In genomic region chr1:165747632-165748452, GRCh38 we compare ENCODE assay signal across 2 cellular contexts.
A peak's percentile ranks its signal among the peaks of the same experiment; 100 is the strongest.
TF ChIP-seq lines count a peak whose summit lies in the region.

No MANE protein-coding gene starts in this region.

TF ChIP-seq in K562, 482 proteins besides CTCF, POLR2A, EP300 and RAD21:
- TF ChIP-seq NONO (IDR thresholded peaks at IDR 0.05; ENCODE audit: low read depth in 2 of 2, low read length in 1 of 2) (no peak), MEIS2 (IDR thresholded peaks at IDR 0.05; ENCODE audit: partially characterized antibody) (no peak), GATAD2B (IDR thresholded peaks at IDR 0.05; ENCODE audit: borderline replicate concordance) (no peak), ZNF184 (CRISPR knock-in tag; IDR thresholded peaks at IDR 0.05) (no peak), MTA2 (IDR thresholded peaks at IDR 0.05; ENCODE audit: low read depth) (no peak), CXXC5 (CRISPR knock-in tag; IDR thresholded peaks at IDR 0.05) (0 out of 2 replicates have a peak, but pooled peaks have one; percentile 29), TRIM24 (IDR thresholded peaks at IDR 0.05) (0 out of 4 replicates have a peak, but pooled peaks of 1 of the 2 experiments have one; percentile 31), HMBOX1 (IDR thresholded peaks at IDR 0.05) (peak; percentile 84), ZNF408 (CRISPR knock-in tag; IDR thresholded peaks at IDR 0.05; ENCODE audit: low read depth) (no peak), CBFA2T2 (conservative IDR thresholded peaks at IDR 0.05) (peak; percentile 38; the same call in 1 of the 2 replicates), FOXK2 (conservative IDR thresholded peaks at IDR 0.05 in 1 of 2, IDR thresholded peaks at IDR 0.05 in 1 of 2; ENCODE audit: low read depth in 2 of 2) (no peak), MBD1 (CRISPR knock-in tag; IDR thresholded peaks at IDR 0.05) (no peak), DPF2 (IDR thresholded peaks at IDR 0.05) (peak; percentile 52), KDM1A (IDR thresholded peaks at IDR 0.05) (peak; percentile 65 to 71; a peak in 3 of 4 replicates), ADNP (tag; IDR thresholded peaks at IDR 0.05) (0 out of 2 replicates have a peak, but pooled peaks have one; percentile 48), HDAC1 (IDR thresholded peaks at IDR 0.05) (0 out of 4 replicates have a peak, but pooled peaks of 1 of the 2 experiments have one; percentile 22), TFE3 (CRISPR knock-in tag; IDR thresholded peaks at IDR 0.05) (no peak), TAL1 (IDR thresholded peaks at IDR 0.05) (peak; percentile 38; the same call in 1 of the 2 replicates), SMARCA4 (IDR thresholded peaks at IDR 0.05) (0 out of 2 replicates have a peak, but pooled peaks have one; percentile 20), CBFA2T3 (IDR thresholded peaks at IDR 0.05) (peak; percentile 68), PHTF2 (CRISPR knock-in tag; IDR thresholded peaks at IDR 0.05) (no peak), AFF4 (CRISPR knock-in tag; IDR thresholded peaks at IDR 0.05) (no peak), TEAD4 (IDR thresholded peaks at IDR 0.05; ENCODE audit: low read length) (peak; percentile 34; the same call in 1 of the 2 replicates), TEAD4 (CRISPR knock-in tag; IDR thresholded peaks at IDR 0.05; ENCODE audit: borderline replicate concordance) (no peak), ARID1B (IDR thresholded peaks at IDR 0.05) (peak; percentile 59), POLR2G (IDR thresholded peaks at IDR 0.05; ENCODE audit: low read depth, low read length) (no peak), TCF3 (CRISPR knock-in tag; IDR thresholded peaks at IDR 0.05) (peak; percentile 40; the same call in 1 of the 2 replicates)

TF ChIP-seq in HepG2, 621 proteins besides CTCF, POLR2A, EP300 and RAD21 (continues in another document):
- no peak for TF ChIP-seq ZFAT (CRISPR knock-in tag; conservative IDR thresholded peaks at IDR 0.05)
- no peak for TF ChIP-seq ZNF773 (CRISPR knock-in tag; IDR thresholded peaks at IDR 0.05; ENCODE audit: borderline replicate concordance)
- no peak for TF ChIP-seq ZNF777 (CRISPR knock-in tag; IDR thresholded peaks at IDR 0.05)
- peak; percentile 69 for TF ChIP-seq ZNF652 (CRISPR knock-in tag; IDR thresholded peaks at IDR 0.05; ENCODE audit: borderline replicate concordance, low read depth)
- TF ChIP-seq ZNF629 (CRISPR knock-in tag; conservative IDR thresholded peaks at IDR 0.05) = no peak
- TF ChIP-seq CAMTA2 (CRISPR knock-in tag; IDR thresholded peaks at IDR 0.05; ENCODE audit: borderline replicate concordance) = no peak
- TF ChIP-seq MIXL1 (CRISPR knock-in tag; IDR thresholded peaks at IDR 0.05) = 0 out of 2 replicates have a peak, but pooled peaks have one; percentile 33
- no peak for TF ChIP-seq ZMAT5 (CRISPR knock-in tag; IDR thresholded peaks at IDR 0.05; ENCODE audit: borderline replicate concordance, low read depth)
- no peak for TF ChIP-seq DMAP1 (CRISPR knock-in tag; IDR thresholded peaks at IDR 0.05)
- TF ChIP-seq KDM5A (IDR thresholded peaks at IDR 0.05; ENCODE audit: borderline replicate concordance, low read length) = no peak
- TF ChIP-seq PAX8 (CRISPR knock-in tag; IDR thresholded peaks at IDR 0.05; ENCODE audit: borderline replicate concordance) = no peak
- no peak for TF ChIP-seq POLR2AphosphoS2 (IDR thresholded peaks at IDR 0.05; ENCODE audit: low read depth, low read length)
- peak; percentile 25 for TF ChIP-seq TEAD3 (CRISPR knock-in tag; optimal IDR thresholded peaks at IDR 0.05; ENCODE audit: borderline replicate concordance)
- TF ChIP-seq PAXIP1 (CRISPR knock-in tag; conservative IDR thresholded peaks at IDR 0.05) = peak; percentile 31
- no peak for TF ChIP-seq NFYB (CRISPR knock-in tag; IDR thresholded peaks at IDR 0.05)
- no peak for TF ChIP-seq FOXM1 (CRISPR knock-in tag; IDR thresholded peaks at IDR 0.05)
- no peak for TF ChIP-seq ZNF558 (CRISPR knock-in tag; IDR thresholded peaks at IDR 0.05; ENCODE audit: borderline replicate concordance)
- TF ChIP-seq FOXO4 (CRISPR knock-in tag; conservative IDR thresholded peaks at IDR 0.05) = no peak
- TF ChIP-seq ZNF460 (CRISPR knock-in tag; IDR thresholded peaks at IDR 0.05; ENCODE audit: borderline replicate concordance) = peak; percentile 29; the same call in 1 of the 2 replicates
- 0 out of 2 replicates have a peak, but pooled peaks have one; percentile 15 for TF ChIP-seq ZMYM4 (CRISPR knock-in tag; IDR thresholded peaks at IDR 0.05)
- no peak for TF ChIP-seq MTERF4 (CRISPR knock-in tag; IDR thresholded peaks at IDR 0.05)
- no peak for TF ChIP-seq SRSF4 (IDR thresholded peaks at IDR 0.05; ENCODE audit: low read depth, low read length, poor library complexity, severe bottlenecking)
- no peak for TF ChIP-seq ZNF572 (CRISPR knock-in tag; IDR thresholded peaks at IDR 0.05)
- TF ChIP-seq ZNF263 (CRISPR knock-in tag; IDR thresholded peaks at IDR 0.05) = no peak
- no peak for TF ChIP-seq MAX (IDR thresholded peaks at IDR 0.05)
- TF ChIP-seq EEA1 (CRISPR knock-in tag; IDR thresholded peaks at IDR 0.05; ENCODE audit: borderline replicate concordance) = no peak
- TF ChIP-seq USF2 (IDR thresholded peaks at IDR 0.05; ENCODE audit: low read depth, low read length) = no peak
- no peak for TF ChIP-seq USF2 (CRISPR knock-in tag; IDR thresholded peaks at IDR 0.05; ENCODE audit: borderline replicate concordance)
- TF ChIP-seq ZNF367 (CRISPR knock-in tag; IDR thresholded peaks at IDR 0.05; ENCODE audit: borderline replicate concordance) = no peak
- no peak for TF ChIP-seq ZNF318 (CRISPR knock-in tag; IDR thresholded peaks at IDR 0.05)
- peak; percentile 87 for TF ChIP-seq ONECUT2 (CRISPR knock-in tag; IDR thresholded peaks at IDR 0.05)
